ENCODE assay signal across 29 cellular contexts in the genomic region with DNA sequence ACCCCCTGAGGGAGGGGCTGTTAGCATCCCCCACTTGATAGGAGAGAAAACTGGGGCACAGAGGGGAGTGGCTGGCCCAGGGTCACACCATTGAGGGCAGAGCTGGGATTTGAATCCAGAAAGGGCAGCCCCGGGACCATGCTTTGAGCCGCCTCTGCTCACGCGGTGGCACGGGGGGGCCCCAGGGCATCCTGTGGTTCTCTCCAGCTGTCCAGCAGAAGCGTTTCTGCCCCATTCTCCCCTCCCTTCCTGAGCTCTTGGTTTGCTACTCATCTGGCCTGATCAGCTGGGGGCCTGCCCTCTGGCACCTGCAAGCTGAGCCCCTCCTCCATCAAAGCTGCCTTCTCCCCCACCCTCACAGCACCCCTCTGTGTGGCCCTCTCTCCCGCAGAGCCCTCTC.
"Had no signal": no experiment of that assay in that cellular context is flagged by ENCODE, and none has a peak within 500 bp of the region (broad histone marks: within the 10 kb centered on the region; RNA-seq: fewer than 3 reads in every experiment).

No MANE protein-coding gene starts in this region.

- H3K4me1 Mint-ChIP-seq: activated CD4-positive, alpha-beta T cell treated with anti-CD3 and anti-CD28 coated beads for 36 hours; activated CD4-positive, alpha-beta T cell treated with anti-CD3 and anti-CD28 coated beads, Interleukin-2, amount 10 ng/mL, durations not matched to agents 24 days and 14 days; activated CD8-positive, alpha-beta memory T cell treated with anti-CD3 and anti-CD28 coated beads, Interleukin-2, amount 10 ng/mL, durations not matched to agents 7 days and 5 days; activated naive CD4-positive, alpha-beta T cell treated with anti-CD3 and anti-CD28 coated beads, Interleukin-2, amount 50 U/mL, for 24 hours; activated naive CD8-positive, alpha-beta T cell treated with anti-CD3 and anti-CD28 coated beads for 36 hours; activated naive CD8-positive, alpha-beta T cell treated with anti-CD3 and anti-CD28 coated beads, Interleukin-2, amount 50 U/mL, for 24 hours had no signal

- H3K9me3 Mint-ChIP-seq: activated CD4-positive, alpha-beta memory T cell treated with anti-CD3 and anti-CD28 coated beads for 36 hours; activated CD4-positive, alpha-beta T cell treated with anti-CD3 and anti-CD28 coated beads, Interleukin-2, amount 10 ng/mL, durations not matched to agents 24 days and 14 days; activated naive CD4-positive, alpha-beta T cell treated with anti-CD3 and anti-CD28 coated beads for 36 hours; activated naive CD4-positive, alpha-beta T cell treated with anti-CD3 and anti-CD28 coated beads, Interleukin-2, amount 50 U/mL, for 24 hours; activated naive CD8-positive, alpha-beta T cell treated with anti-CD3 and anti-CD28 coated beads for 36 hours; activated naive CD8-positive, alpha-beta T cell treated with anti-CD3 and anti-CD28 coated beads, Interleukin-2, amount 50 U/mL, for 24 hours; activated T-helper 1 cell treated with anti-CD3 and anti-CD28 coated beads, Interleukin-12 subunit alpha, Interleukin-12 subunit beta, Interleukin-2, Interleukin-4 antibody, amounts not matched to agents 30 ng/mL and 10 ng/mL and 1 ng/mL, durations not matched to agents 14 hours and 24 hours and 36 hours; activated T-helper 2 cell treated with anti-CD3 and anti-CD28 coated beads, Interferon-gamma antibody, Interleukin-2, Interleukin-4, amounts not matched to agents 10 μg/mL and 5 μg/mL and 100 μg/mL, durations not matched to agents 14 hours and 24 hours and 36 hours had no signal

- H3K27ac Mint-ChIP-seq: activated CD4-positive, alpha-beta memory T cell treated with anti-CD3 and anti-CD28 coated beads for 36 hours; activated CD4-positive, alpha-beta T cell treated with anti-CD3 and anti-CD28 coated beads for 36 hours; activated CD4-positive, alpha-beta T cell treated with anti-CD3 and anti-CD28 coated beads, Interleukin-2, amount 10 ng/mL, durations not matched to agents 24 days and 14 days; activated CD8-positive, alpha-beta memory T cell treated with anti-CD3 and anti-CD28 coated beads, Interleukin-2, amount 10 ng/mL, durations not matched to agents 7 days and 5 days; activated CD8-positive, alpha-beta T cell treated with anti-CD3 and anti-CD28 coated beads, Interleukin-2, amount 10 ng/mL, durations not matched to agents 7 days and 5 days; activated naive CD4-positive, alpha-beta T cell treated with anti-CD3 and anti-CD28 coated beads for 36 hours; activated naive CD4-positive, alpha-beta T cell treated with anti-CD3 and anti-CD28 coated beads, Interleukin-2, amount 50 U/mL, for 24 hours; activated naive CD8-positive, alpha-beta T cell treated with anti-CD3 and anti-CD28 coated beads for 36 hours; activated naive CD8-positive, alpha-beta T cell treated with anti-CD3 and anti-CD28 coated beads, Interleukin-2, amount 50 U/mL, for 24 hours; activated T-helper 1 cell treated with anti-CD3 and anti-CD28 coated beads, Interleukin-12 subunit alpha, Interleukin-12 subunit beta, Interleukin-2, Interleukin-4 antibody, amounts not matched to agents 30 ng/mL and 10 ng/mL and 1 ng/mL, durations not matched to agents 14 hours and 24 hours and 36 hours; activated T-helper 2 cell treated with anti-CD3 and anti-CD28 coated beads, Interferon-gamma antibody, Interleukin-2, Interleukin-4, amounts not matched to agents 10 μg/mL and 5 μg/mL and 100 μg/mL, durations not matched to agents 14 hours and 24 hours and 36 hours; effector memory CD8-positive, alpha-beta T cell had no signal

- DNase-seq: activated CD4-positive, alpha-beta memory T cell treated with anti-CD3 and anti-CD28 coated beads for 36 hours; activated CD4-positive, alpha-beta T cell treated with anti-CD3 and anti-CD28 coated beads for 36 hours; activated CD4-positive, alpha-beta T cell treated with anti-CD3 and anti-CD28 coated beads, Interleukin-2, amount 10 ng/mL, durations not matched to agents 24 days and 14 days; activated CD4-positive, CD25-positive, alpha-beta regulatory T cell; activated CD4-positive, CD25-positive, alpha-beta regulatory T cell treated with anti-CD3 and anti-CD28 coated beads, Interleukin-2, amount 50 U/mL, for 72 hours; activated CD8-positive, alpha-beta memory T cell treated with anti-CD3 and anti-CD28 coated beads, Interleukin-2, amount 10 ng/mL, durations not matched to agents 7 days and 5 days; activated CD8-positive, alpha-beta memory T cell treated with anti-CD3 and anti-CD28 coated beads, Interleukin-2, amount 50 U/mL, for 4 hours; activated CD8-positive, alpha-beta T cell treated with anti-CD3 and anti-CD28 coated beads, Interleukin-2, amount 10 ng/mL, durations not matched to agents 7 days and 5 days; activated effector memory CD4-positive, alpha-beta T cell treated with anti-CD3 and anti-CD28 coated beads, Interleukin-2, amount 50 U/mL, for 16 hours; activated naive CD4-positive, alpha-beta T cell treated with anti-CD3 and anti-CD28 coated beads for 36 hours; activated naive CD8-positive, alpha-beta T cell treated with anti-CD3 and anti-CD28 coated beads for 36 hours; activated naive CD8-positive, alpha-beta T cell treated with anti-CD3 and anti-CD28 coated beads, Interleukin-2, amount 50 U/mL, for 24 hours; activated T-cell treated with anti-CD3 and anti-CD28 coated beads, Interleukin-2, amount 50 U/mL, for 1 hour; activated T-cell treated with anti-CD3 and anti-CD28 coated beads, Interleukin-2, amount 50 U/mL, for 48 hours; adrenal gland; amygdala; aorta; caudate nucleus; cortex of kidney; dermis blood vessel endothelial cell; effector CD4-positive, alpha-beta T cell; effector memory CD8-positive, alpha-beta T cell; erythroblast; foreskin keratinocyte; heart right ventricle; T-helper 2 cell had no signal

- H3K36me3 Mint-ChIP-seq: activated CD4-positive, alpha-beta memory T cell treated with anti-CD3 and anti-CD28 coated beads for 36 hours; activated CD8-positive, alpha-beta memory T cell treated with anti-CD3 and anti-CD28 coated beads, Interleukin-2, amount 10 ng/mL, durations not matched to agents 7 days and 5 days; activated naive CD4-positive, alpha-beta T cell treated with anti-CD3 and anti-CD28 coated beads, Interleukin-2, amount 50 U/mL, for 24 hours; activated naive CD8-positive, alpha-beta T cell treated with anti-CD3 and anti-CD28 coated beads for 36 hours had no signal

- H3K4me3 Mint-ChIP-seq: activated CD4-positive, alpha-beta memory T cell treated with anti-CD3 and anti-CD28 coated beads for 36 hours; activated CD4-positive, alpha-beta T cell treated with anti-CD3 and anti-CD28 coated beads for 36 hours; activated CD4-positive, alpha-beta T cell treated with anti-CD3 and anti-CD28 coated beads, Interleukin-2, amount 10 ng/mL, durations not matched to agents 24 days and 14 days; activated CD8-positive, alpha-beta memory T cell treated with anti-CD3 and anti-CD28 coated beads, Interleukin-2, amount 10 ng/mL, durations not matched to agents 7 days and 5 days; activated CD8-positive, alpha-beta T cell treated with anti-CD3 and anti-CD28 coated beads, Interleukin-2, amount 10 ng/mL, durations not matched to agents 7 days and 5 days; activated naive CD4-positive, alpha-beta T cell treated with anti-CD3 and anti-CD28 coated beads for 36 hours; activated naive CD4-positive, alpha-beta T cell treated with anti-CD3 and anti-CD28 coated beads, Interleukin-2, amount 50 U/mL, for 24 hours; activated naive CD8-positive, alpha-beta T cell treated with anti-CD3 and anti-CD28 coated beads for 36 hours; activated naive CD8-positive, alpha-beta T cell treated with anti-CD3 and anti-CD28 coated beads, Interleukin-2, amount 50 U/mL, for 24 hours; activated T-helper 1 cell treated with anti-CD3 and anti-CD28 coated beads, Interleukin-12 subunit alpha, Interleukin-12 subunit beta, Interleukin-2, Interleukin-4 antibody, amounts not matched to agents 30 ng/mL and 10 ng/mL and 1 ng/mL, durations not matched to agents 14 hours and 24 hours and 36 hours; effector memory CD8-positive, alpha-beta T cell had no signal

- H3K27me3 Mint-ChIP-seq: activated naive CD4-positive, alpha-beta T cell treated with anti-CD3 and anti-CD28 coated beads, Interleukin-2, amount 50 U/mL, for 24 hours had no signal
